ENCODE assay signal across 27 cellular contexts in the genomic region with DNA sequence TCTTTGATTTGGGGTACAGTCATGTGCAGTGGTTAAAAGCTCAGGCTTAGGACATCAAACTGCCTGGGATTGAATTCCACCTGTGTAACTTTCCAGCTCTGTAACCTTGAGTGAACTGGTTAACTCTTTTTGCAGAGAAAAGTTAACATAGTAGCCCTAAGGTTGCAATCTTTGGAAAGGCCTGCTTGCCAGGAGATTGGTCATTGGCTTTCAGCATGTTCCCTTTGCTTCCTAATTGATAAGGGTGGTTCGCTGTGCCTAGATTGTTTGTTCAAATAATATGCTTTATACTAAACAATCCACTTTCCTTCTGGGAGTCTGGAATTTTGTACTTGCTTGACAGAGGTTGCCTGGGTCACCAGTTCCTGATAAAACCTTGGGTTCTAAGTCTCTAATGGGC.
"Had no signal": no experiment of that assay in that cellular context is flagged by ENCODE, and none has a peak within 500 bp of the region (broad histone marks: within the 10 kb centered on the region; RNA-seq: fewer than 3 reads in every experiment).

No MANE protein-coding gene starts in this region.

- ATAC-seq: naive thymus-derived CD4-positive, alpha-beta T cell; natural killer cell; psoas muscle; sciatic nerve; stimulated activated memory B cell treated with anti-CD40 and anti-IgM and Interleukin-4, amounts not matched to agents 10 μg/mL and 1 μg/mL and 100 μg/mL, for 72 hours; stimulated activated naive CD8-positive, alpha-beta T cell treated with anti-CD3 and anti-CD28 coated beads, Interleukin-15, amount 100 ng/mL, for 72 hours; stimulated activated naive CD8-positive, alpha-beta T cell treated with anti-CD3 and anti-CD28 coated beads, Interleukin-15, Interleukin-2, amounts not matched to agents 100 U/mL and 50 U/mL, for 24 hours had no signal

- H3K4me3 ChIP-seq: neural progenitor cell, ovary, psoas muscle, skin epidermis, smooth muscle cell, spleen, thoracic aorta, thyroid gland, tibial nerve, upper lobe of left lung, vagina had no signal

- H3K9ac ChIP-seq: neural progenitor cell had no signal

- DNase-seq: naive thymus-derived CD4-positive, alpha-beta T cell; natural killer cell; occipital lobe; ovary; psoas muscle; right cardiac atrium; spleen; stimulated activated CD4-positive, alpha-beta T cell treated with anti-CD3 and anti-CD28 coated beads, Interleukin-12 subunit alpha, Interleukin-12 subunit beta, amount 100 ng/mL, for 4 hours; stimulated activated CD4-positive, alpha-beta T cell treated with anti-CD3 and anti-CD28 coated beads, Interleukin-1b, Interleukin-23, amount 100 ng/mL, for 48 hours; stimulated activated CD4-positive, alpha-beta T cell treated with anti-CD3 and anti-CD28 coated beads, Interleukin-4, amount 100 ng/mL, for 1 hour; stimulated activated CD4-positive, alpha-beta T cell treated with anti-CD3 and anti-CD28 coated beads, Interleukin-4, amount 100 ng/mL, for 4 hours; stimulated activated CD8-positive, alpha-beta memory T cell treated with anti-CD3 and anti-CD28 coated beads, Interleukin-4, amount 100 ng/mL, for 48 hours; stimulated activated naive CD4-positive, alpha-beta T cell; stimulated activated naive CD8-positive, alpha-beta T cell treated with anti-CD3 and anti-CD28 coated beads, Interleukin-15, amount 100 ng/mL, for 72 hours; stimulated activated naive CD8-positive, alpha-beta T cell treated with anti-CD3 and anti-CD28 coated beads, Interleukin-15, Interleukin-2, amounts not matched to agents 100 U/mL and 50 U/mL, for 24 hours; thyroid gland; trophoblast cell; upper lobe of left lung had no signal

- FAIRE-seq: urothelium cell line had no signal

- H3K9me3 ChIP-seq: ovary, psoas muscle, spleen, thoracic aorta, thyroid gland, tibial nerve, upper lobe of left lung, vagina had no signal

- H3K36me3 ChIP-seq: neural progenitor cell, ovary had no signal

- H3K4me1 ChIP-seq: neural progenitor cell, psoas muscle, spleen, thyroid gland, tibial nerve, upper lobe of left lung, vagina had no signal

- H2AFZ ChIP-seq: neural progenitor cell had no signal

- H3K27me3 ChIP-seq: neural progenitor cell, ovary, spleen, thyroid gland, tibial nerve, upper lobe of left lung, vagina had no signal

- H3K4me2 ChIP-seq: neural progenitor cell, smooth muscle cell had no signal

- H3K27ac ChIP-seq: neural progenitor cell, ovary, psoas muscle, skin epidermis, spleen, thoracic aorta, thyroid gland, tibial nerve, upper lobe of left lung, vagina had no signal
